Comparison of ENCODE assay signal across 17 cellular contexts in genomic region chr13:42971670-42972355, GRCh38. TPM values are rescaled to one million over a fixed set of nuclear protein-coding genes. Genes with fewer than 3 reads are reported as not detected.
DNase-seq lines count a peak whose midpoint lies in the region; ATAC-seq, FAIRE-seq and TF ChIP-seq lines count a peak whose summit lies in the region.
"Had no signal": no experiment of that assay in that cellular context is flagged by ENCODE, and none has a peak within 500 bp of the region (broad histone marks: within the 10 kb centered on the region; RNA-seq: fewer than 3 reads in every experiment).

No MANE protein-coding gene starts in this region.

- peak overlapping the region; percentile 44 for H2AFZ ChIP-seq in OCI-LY1 (ENCODE audit: low read length)

- H3K79me2 ChIP-seq in OCI-LY1 (ENCODE audit: insufficient read depth, low read length) = no peaks in the 10 kb centered on the region

- no peak for DNase-seq in GM12891 (ENCODE audit: insufficient read length, low spot score)
- peak; percentile 70 for DNase-seq in fibroblast of villous mesenchyme (ENCODE audit: low read depth)
- DNase-seq in SHP77 (lab: John Stamatoyannopoulos, UW) = no peak
- no peak for DNase-seq in stimulated activated naive CD8-positive, alpha-beta T cell treated with anti-CD3 and anti-CD28 coated beads, Interleukin-15, amount 100 ng/mL, for 72 hours
- no peak for DNase-seq in type B pancreatic cell (ENCODE audit: extremely low spot score, unreplicated experiment)
- DNase-seq: aorta; effector CD8-positive, alpha-beta T cell; heart left ventricle; left ventricle myocardium superior; NCI-H774 had no signal

- no peaks in the 10 kb centered on the region for H3K9me3 ChIP-seq in OCI-LY1 (ENCODE audit: low read length)
- H3K9me3 ChIP-seq: heart left ventricle had no signal

- H3K4me3 Mint-ChIP-seq in stimulated activated naive CD8-positive, alpha-beta T cell treated with anti-CD3 and anti-CD28 coated beads, Interleukin-15, amount 100 ng/mL, for 72 hours = no peak overlapping the region
- H3K4me3 Mint-ChIP-seq in type B pancreatic cell = no peak overlapping the region
- H3K4me3 Mint-ChIP-seq: neural crest cell had no signal

- no peak for TF ChIP-seq POLR2A in GM12891 (IDR thresholded peaks at IDR 0.05; ENCODE audit: low read depth, low read length)

- H3K9ac ChIP-seq in OCI-LY1 (ENCODE audit: low read length) = no peak overlapping the region; the same call in 1 of the 2 replicates

- H3K4me1 Mint-ChIP-seq in stimulated activated naive CD8-positive, alpha-beta T cell treated with anti-CD3 and anti-CD28 coated beads, Interleukin-15, amount 100 ng/mL, for 72 hours = peaks cover 16% of the 10 kb centered on the region
- peaks cover 33% of the 10 kb centered on the region for H3K4me1 Mint-ChIP-seq in type B pancreatic cell (ENCODE audit: unreplicated experiment)

- peak; percentile 45 for FAIRE-seq in GM12891 (lab: Jason Lieb, UNC)

- no peaks in the 10 kb centered on the region for H3K27me3 ChIP-seq in OCI-LY1 (ENCODE audit: insufficient read depth, low read length)
- H3K27me3 ChIP-seq: heart left ventricle had no signal

- H3K27me3 Mint-ChIP-seq in stimulated activated naive CD8-positive, alpha-beta T cell treated with anti-CD3 and anti-CD28 coated beads, Interleukin-15, amount 100 ng/mL, for 72 hours = no peaks in the 10 kb centered on the region
- H3K27me3 Mint-ChIP-seq in type B pancreatic cell = peaks cover 4% of the 10 kb centered on the region

- TF ChIP-seq CTCF in OCI-LY1 (IDR thresholded peaks at IDR 0.05; ENCODE audit: low read length) (no peak), fibroblast of villous mesenchyme (IDR thresholded peaks at IDR 0.05; ENCODE audit: insufficient read depth, low read depth, low read length) (no peak), type B pancreatic cell (conservative IDR thresholded peaks at IDR 0.05) (no peak)

- H3K4me2 ChIP-seq in OCI-LY1 (ENCODE audit: low read length) = peak overlapping the region; percentile 44

- H3K4me3 ChIP-seq in OCI-LY1 (ENCODE audit: low read depth, low read length, poor library complexity, severe bottlenecking) (peak overlapping the region; percentile 11), fibroblast of villous mesenchyme (ENCODE audit: low read depth, low read length) (no peak overlapping the region)
- H3K4me3 ChIP-seq: heart left ventricle had no signal

- peak; percentile 38 for ATAC-seq in GM21529 (IDR thresholded peaks at IDR 0.05; ENCODE audit: unreplicated experiment)
- no peak for ATAC-seq in GM21526 (IDR thresholded peaks at IDR 0.05; ENCODE audit: low FRiP score, unreplicated experiment)
- no peak for ATAC-seq in stimulated activated naive CD8-positive, alpha-beta T cell treated with anti-CD3 and anti-CD28 coated beads, Interleukin-15, amount 100 ng/mL, for 72 hours
- ATAC-seq: left ventricle myocardium superior, sciatic nerve had no signal

- no peaks in the 10 kb centered on the region for H4K20me1 ChIP-seq in OCI-LY1 (ENCODE audit: insufficient read depth, low read length)

- H3K9me2 ChIP-seq in OCI-LY1 (ENCODE audit: low read depth, low read length) = no peaks in the 10 kb centered on the region

- peaks cover 9% of the 10 kb centered on the region for H3K36me3 Mint-ChIP-seq in type B pancreatic cell

- no peaks in the 10 kb centered on the region for H3K9me3 Mint-ChIP-seq in stimulated activated naive CD8-positive, alpha-beta T cell treated with anti-CD3 and anti-CD28 coated beads, Interleukin-15, amount 100 ng/mL, for 72 hours
- H3K9me3 Mint-ChIP-seq in type B pancreatic cell = peaks cover 7% of the 10 kb centered on the region
- H3K9me3 Mint-ChIP-seq: neural crest cell had no signal

- peaks cover 26% of the 10 kb centered on the region for H3K4me1 ChIP-seq in OCI-LY1 (ENCODE audit: insufficient read depth, low read length, severe bottlenecking)

- 0 out of 2 replicates have a peak, but pooled peaks cover 2% of the 10 kb centered on the region for H3F3A ChIP-seq in OCI-LY1 (ENCODE audit: insufficient read depth, low read length)

- no peak overlapping the region for H3K27ac Mint-ChIP-seq in stimulated activated naive CD8-positive, alpha-beta T cell treated with anti-CD3 and anti-CD28 coated beads, Interleukin-15, amount 100 ng/mL, for 72 hours
- no peak overlapping the region for H3K27ac Mint-ChIP-seq in type B pancreatic cell

- H3K27ac ChIP-seq in OCI-LY1 (ENCODE audit: low read depth, low read length, poor library complexity, severe bottlenecking) = peak overlapping the region; percentile 72
- H3K27ac ChIP-seq: C4-2B, heart left ventricle, VCaP had no signal

- no peaks in the 10 kb centered on the region for H3K36me3 ChIP-seq in OCI-LY1 (ENCODE audit: insufficient read depth, low read length)

TF ChIP-seq in GM12891, 5 proteins besides CTCF, POLR2A, EP300 and RAD21:
- TF ChIP-seq POLR2AphosphoS5 (IDR thresholded peaks at IDR 0.05; ENCODE audit: low read depth, low read length) = no peak
- no peak for TF ChIP-seq SPI1 (IDR thresholded peaks at IDR 0.05; ENCODE audit: low read depth, low read length)
- TF ChIP-seq PAX5 (IDR thresholded peaks at IDR 0.05; ENCODE audit: insufficient read depth, low read length, severe bottlenecking) = no peak

RNA-seq across cellular contexts. Expression of gene EPSTI1, which starts 20.2 kb away (rescaled TPM):
- polyA plus RNA-seq in GM12891 (2012; ENCODE audit: low read depth, missing spikeins) = 23.0 TPM
- total RNA-seq in fibroblast of villous mesenchyme (9.0 and 15.1 TPM in 2 replicates), type B pancreatic cell (ENCODE audit: low replicate concordance) (7.9 and 15.7 TPM in 2 replicates)
- total RNA-seq: neural crest cell had no signal

RNA-seq across cellular contexts. Expression of gene DNAJC15, which starts 51.6 kb away (rescaled TPM):
- polyA plus RNA-seq in GM12891 (2012; ENCODE audit: low read depth, missing spikeins) = 24.9 TPM
- total RNA-seq in fibroblast of villous mesenchyme = 4.7 and 6.1 TPM in 2 replicates
- total RNA-seq in type B pancreatic cell (ENCODE audit: low replicate concordance) = 19.7 and 23.8 TPM in 2 replicates
